Comparison of ENCODE assay signal across 8 cellular contexts in the genomic region with DNA sequence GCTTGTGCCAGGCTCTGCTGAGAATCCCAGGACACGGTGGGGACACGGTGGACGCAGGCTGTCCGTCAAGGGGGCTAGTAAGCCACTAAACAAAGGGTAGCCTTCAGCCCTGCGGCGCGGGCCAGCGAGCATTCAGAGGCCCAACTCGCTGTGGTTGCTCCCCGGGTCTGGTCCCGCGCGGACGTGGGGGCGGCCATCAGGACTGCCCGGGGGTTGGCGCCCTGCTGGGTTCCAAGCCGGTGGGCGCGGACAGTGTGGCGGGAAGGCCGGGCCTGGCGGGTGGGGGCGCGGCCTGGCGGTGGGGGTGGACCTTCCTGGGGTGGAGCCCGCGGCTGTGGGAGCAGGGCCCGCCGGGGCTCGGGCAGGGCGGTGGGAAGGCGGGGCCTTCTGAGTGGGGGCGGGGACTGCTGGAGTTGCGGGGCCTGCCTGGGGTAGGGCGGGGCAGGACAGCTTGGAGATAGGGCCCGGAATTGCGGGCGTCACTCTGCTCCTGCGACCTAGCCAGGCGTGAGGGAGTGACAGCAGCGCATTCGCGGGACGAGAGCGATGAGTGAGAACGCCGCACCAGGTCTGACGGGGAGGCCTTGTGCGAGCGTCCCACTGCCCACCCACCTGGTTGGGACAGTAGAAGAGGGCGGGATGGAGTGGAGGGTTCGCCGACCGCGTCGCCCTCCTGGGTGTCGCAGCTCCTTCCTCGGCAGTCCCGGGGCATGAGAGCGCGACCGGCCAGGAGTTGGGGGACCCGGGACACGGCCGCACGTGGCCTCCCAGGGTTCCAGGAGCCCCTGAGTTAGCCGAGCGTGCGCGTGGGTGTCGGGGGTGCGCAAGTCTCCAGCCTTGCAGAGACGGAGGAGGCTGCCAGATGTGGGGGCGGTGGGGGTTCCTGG. TPM values are rescaled to one million over a fixed set of nuclear protein-coding genes. Genes with fewer than 3 reads are reported as not detected.
DNase-seq lines count a peak whose midpoint lies in the region; ATAC-seq, FAIRE-seq and TF ChIP-seq lines count a peak whose summit lies in the region.

A gene with protein sequence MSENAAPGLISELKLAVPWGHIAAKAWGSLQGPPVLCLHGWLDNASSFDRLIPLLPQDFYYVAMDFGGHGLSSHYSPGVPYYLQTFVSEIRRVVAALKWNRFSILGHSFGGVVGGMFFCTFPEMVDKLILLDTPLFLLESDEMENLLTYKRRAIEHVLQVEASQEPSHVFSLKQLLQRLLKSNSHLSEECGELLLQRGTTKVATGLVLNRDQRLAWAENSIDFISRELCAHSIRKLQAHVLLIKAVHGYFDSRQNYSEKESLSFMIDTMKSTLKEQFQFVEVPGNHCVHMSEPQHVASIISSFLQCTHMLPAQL (plus strand): TSS at position 482 of the 887 bp plus-strand sequence. CDS start 65 bp downstream, at position 547.

- peaks cover 7 to 8% of the 10 kb centered on the region in 2 donors for H3K4me1 ChIP-seq in mucosa of rectum (ENCODE audit: control insufficient read depth in 2 of 2, insufficient read depth in 2 of 2, low read length in 2 of 2)

- ATAC-seq in HG03066 (IDR thresholded peaks at IDR 0.05; ENCODE audit: low read depth, unreplicated experiment), result peak; percentile 52
- ATAC-seq in HG03565 (IDR thresholded peaks at IDR 0.05; ENCODE audit: unreplicated experiment), result no peak

- peak within 1 kb of the TSS; percentile 57 to 68 for H3K9ac ChIP-seq in mucosa of rectum (ENCODE audit: low read depth in 1 of 2, low read length in 2 of 2)

- DNase-seq in GM12891 (ENCODE audit: insufficient read length, low spot score) (peak; percentile 86), NOMO-1 treated with dmso at 0.1 percent for 144 hours (lab: John Stamatoyannopoulos, UW; ENCODE audit: unreplicated experiment) (peak; percentile 82), activated T-cell treated with anti-CD3 and anti-CD28 coated beads for 48 hours (ENCODE audit: low read depth) (peak; percentile 82), erythroblast (lab: John Stamatoyannopoulos, UW) (peak; percentile 94 to 96)
- DNase-seq in stimulated activated CD8-positive, alpha-beta memory T cell treated with anti-CD3 and anti-CD28 coated beads, Interleukin-4, amount 100 ng/mL, for 1 hour (ENCODE audit: low read depth in 2 of 2, low spot score in 1 of 2), result peak; percentile 46

- FAIRE-seq in GM12891 (lab: Jason Lieb, UNC), result peak; percentile 91

- peak within 1 kb of the TSS in 1 of 2 donors; percentile 23 for H3K27ac ChIP-seq in mucosa of rectum (ENCODE audit: low read depth in 2 of 2, low read length in 2 of 2)

- no peaks in the 10 kb centered on the region for H3K36me3 ChIP-seq in mucosa of rectum (ENCODE audit: control insufficient read depth in 2 of 2, insufficient read depth in 2 of 2, low read length in 2 of 2)

- no peak for TF ChIP-seq POLR2A in GM12891 (IDR thresholded peaks at IDR 0.05; ENCODE audit: low read depth, low read length)
- no peak for TF ChIP-seq POLR2A in erythroblast (IDR thresholded peaks at IDR 0.05; ENCODE audit: low read length)

- no peaks in the 10 kb centered on the region for H3K9me3 ChIP-seq in mucosa of rectum (ENCODE audit: control insufficient read depth in 2 of 2, low read length in 2 of 2)

- H3K27me3 ChIP-seq in mucosa of rectum (ENCODE audit: control insufficient read depth in 2 of 2, insufficient read depth in 2 of 2, low read length in 2 of 2), result no peaks in the 10 kb centered on the region

- H3K4me3 ChIP-seq in mucosa of rectum (ENCODE audit: low read length in 2 of 2), result peak within 1 kb of the TSS; percentile 50 to 69

TF ChIP-seq in GM12891, 5 proteins besides CTCF, POLR2A, EP300 and RAD21:
- TF ChIP-seq POLR2AphosphoS5 (IDR thresholded peaks at IDR 0.05; ENCODE audit: low read depth, low read length) (no peak), POU2F2 (IDR thresholded peaks at IDR 0.05; ENCODE audit: low read depth, low read length) (no peak), SPI1 (IDR thresholded peaks at IDR 0.05; ENCODE audit: low read depth, low read length) (no peak), TAF1 (IDR thresholded peaks at IDR 0.05; ENCODE audit: low read depth, low read length) (no peak), PAX5 (IDR thresholded peaks at IDR 0.05; ENCODE audit: insufficient read depth, low read length, severe bottlenecking) (no peak)

RNA-seq across cellular contexts. Expression of the gene that starts here (rescaled TPM):
- polyA plus RNA-seq in GM12891 (2012; ENCODE audit: low read depth, missing spikeins), result 1.2 TPM
